32 cellular contexts compared by ENCODE assay signal in genomic region chr19:1975081-1975480, GRCh38. TPM values are rescaled to one million over a fixed set of nuclear protein-coding genes. Genes with fewer than 3 reads are reported as not detected.
DNase-seq lines count a peak whose midpoint lies in the region; ATAC-seq and TF ChIP-seq lines count a peak whose summit lies in the region.
"Had no signal": no experiment of that assay in that cellular context is flagged by ENCODE, and none has a peak within 500 bp of the region (broad histone marks: within the 10 kb centered on the region; RNA-seq: fewer than 3 reads in every experiment).

No MANE protein-coding gene starts in this region.

- no peak for DNase-seq in activated CD4-positive, alpha-beta T cell treated with anti-CD3 and anti-CD28 coated beads, Interleukin-2, amount 10 ng/mL, durations not matched to agents 7 days and 5 days
- DNase-seq in activated CD4-positive, alpha-beta T cell treated with anti-CD3 and anti-CD28 coated beads, Interleukin-2, amount 50 U/mL, for 1 hour: no peak
- DNase-seq in fibroblast of lung (ENCODE audit: low read depth in 2 of 2) (peak in 1 of 2 donors; percentile 77), mucosa of descending colon (no peak), uterus (peak; percentile 54 to 83), left cardiac atrium (no peak)
- no peak for DNase-seq in activated CD4-positive, alpha-beta T cell treated with anti-CD3 and anti-CD28 coated beads for 1 hour
- DNase-seq: activated CD4-positive, alpha-beta T cell treated with anti-CD3 and anti-CD28 coated beads, Interleukin-2, amount 10 ng/mL, durations not matched to agents 24 days and 14 days; activated naive CD4-positive, alpha-beta T cell; activated T-cell treated with anti-CD3 and anti-CD28 coated beads, Interleukin-2, amount 50 U/mL, for 4 hours; CD4-positive, alpha-beta T cell; DMS 273 treated with DMSO at 0.1 percent for 48 hours; effector CD4-positive, alpha-beta T cell; EL; gastrocnemius medialis; immature natural killer cell; naive thymus-derived CD4-positive, alpha-beta T cell; NCI-H1092 treated with DMSO at 0.1 percent for 48 hours; NCI-H187; NCI-H524 treated with DMSO at 0.1 percent for 48 hours; NK-92 treated with Interleukin-12 subunit alpha and Interleukin-12 subunit beta, amount 100 ng/mL, for 24 hours; SHP77 treated with DMSO at 0.1 percent for 48 hours; spleen; stimulated activated CD4-positive, alpha-beta T cell treated with anti-CD3 and anti-CD28 coated beads, Interleukin-4, amount 100 ng/mL, for 1 hour had no signal

- H3K27me3 ChIP-seq in fibroblast of lung (ENCODE audit: control insufficient read depth, insufficient read depth, low read length): no peaks in the 10 kb centered on the region
- H3K27me3 ChIP-seq in uterus: no peaks in the 10 kb centered on the region
- H3K27me3 ChIP-seq: adrenal gland, breast epithelium, gastrocnemius medialis, right atrium auricular region, spleen, suprapubic skin had no signal

- H3K4me2 ChIP-seq in fibroblast of lung (ENCODE audit: extremely low read depth, insufficient read depth, low read length): peak overlapping the region; percentile 40

- H3K4me3 Mint-ChIP-seq in activated CD4-positive, alpha-beta T cell treated with anti-CD3 and anti-CD28 coated beads, Interleukin-2, amount 10 ng/mL, durations not matched to agents 7 days and 5 days: no peak overlapping the region
- H3K4me3 Mint-ChIP-seq: activated CD4-positive, alpha-beta T cell treated with anti-CD3 and anti-CD28 coated beads, Interleukin-2, amount 10 ng/mL, durations not matched to agents 24 days and 14 days; activated T-cell treated with anti-CD3 and anti-CD28 coated beads, Interleukin-2, amount 50 U/mL, for 4 hours; CD4-positive, alpha-beta T cell; immature natural killer cell; mesothelial cell of epicardium had no signal

- POLR2A ChIA-PET in activated CD4-positive, alpha-beta T cell treated with anti-CD3 and anti-CD28 coated beads, Interleukin-2, amount 10 ng/mL, durations not matched to agents 7 days and 5 days (lab: Charles Lee): no interaction called here

- H3K79me2 ChIP-seq in fibroblast of lung (ENCODE audit: control insufficient read depth, insufficient read depth, low read length): peaks cover 17% of the 10 kb centered on the region

- peaks cover 3% of the 10 kb centered on the region for H3K4me1 Mint-ChIP-seq in activated CD4-positive, alpha-beta T cell treated with anti-CD3 and anti-CD28 coated beads, Interleukin-2, amount 10 ng/mL, durations not matched to agents 7 days and 5 days
- H3K4me1 Mint-ChIP-seq: mesothelial cell of epicardium had no signal

- H3K27me3 Mint-ChIP-seq in activated CD4-positive, alpha-beta T cell treated with anti-CD3 and anti-CD28 coated beads, Interleukin-2, amount 10 ng/mL, durations not matched to agents 7 days and 5 days: no peaks in the 10 kb centered on the region
- H3K27me3 Mint-ChIP-seq: activated CD4-positive, alpha-beta T cell treated with anti-CD3 and anti-CD28 coated beads, Interleukin-2, amount 10 ng/mL, durations not matched to agents 24 days and 14 days; CD4-positive, alpha-beta T cell; naive thymus-derived CD4-positive, alpha-beta T cell had no signal

- H3K9me3 ChIP-seq in fibroblast of lung (ENCODE audit: control insufficient read depth, insufficient read depth, low read depth, low read length) (no peaks in the 10 kb centered on the region), mucosa of descending colon (no peaks in the 10 kb centered on the region), uterus (no peaks in the 10 kb centered on the region)
- H3K9me3 ChIP-seq: adrenal gland, breast epithelium, gastrocnemius medialis, right atrium auricular region, spleen, suprapubic skin had no signal

- H3K27ac ChIP-seq in fibroblast of lung (ENCODE audit: insufficient read depth, low read length) (no peak overlapping the region), uterus (no peak overlapping the region)
- H3K27ac ChIP-seq: 22Rv1, breast epithelium, epithelial cell of prostate, gastrocnemius medialis, right atrium auricular region, spleen, suprapubic skin had no signal

- H3K36me3 Mint-ChIP-seq in activated CD4-positive, alpha-beta T cell treated with anti-CD3 and anti-CD28 coated beads, Interleukin-2, amount 10 ng/mL, durations not matched to agents 7 days and 5 days (ENCODE audit: low read depth): peaks cover 11% of the 10 kb centered on the region

- H3K4me1 ChIP-seq in fibroblast of lung (ENCODE audit: control insufficient read depth, extremely low read depth, insufficient read depth, low read length) (peaks cover 2% of the 10 kb centered on the region), mucosa of descending colon (ENCODE audit: low read depth) (no peaks in the 10 kb centered on the region), uterus (no peaks in the 10 kb centered on the region)
- H3K4me1 ChIP-seq: breast epithelium, gastrocnemius medialis, right atrium auricular region, suprapubic skin had no signal

- TF ChIP-seq POLR2A in uterus (IDR thresholded peaks at IDR 0.05): no peak

- CTCF ChIA-PET in activated CD4-positive, alpha-beta T cell treated with anti-CD3 and anti-CD28 coated beads, Interleukin-2, amount 10 ng/mL, durations not matched to agents 7 days and 5 days (lab: Charles Lee): interaction anchor here (0.6 kb wide), 2 partner anchors 45 to 207 kb away, joined by 3 read pairs; no protein-coding TSS in a partner anchor

- no peaks in the 10 kb centered on the region for H4K20me1 ChIP-seq in fibroblast of lung (ENCODE audit: control insufficient read depth, extremely low read depth, insufficient read depth, low read length)

- H3K27ac Mint-ChIP-seq in activated CD4-positive, alpha-beta T cell treated with anti-CD3 and anti-CD28 coated beads, Interleukin-2, amount 10 ng/mL, durations not matched to agents 7 days and 5 days: peak overlapping the region; percentile 25
- H3K27ac Mint-ChIP-seq: activated CD4-positive, alpha-beta T cell treated with anti-CD3 and anti-CD28 coated beads, Interleukin-2, amount 10 ng/mL, durations not matched to agents 24 days and 14 days; CD4-positive, alpha-beta T cell; immature natural killer cell; mesothelial cell of epicardium had no signal

- TF ChIP-seq CTCF in fibroblast of lung (conservative IDR thresholded peaks at IDR 0.05 in 1 of 2, IDR thresholded peaks at IDR 0.05 in 1 of 2; ENCODE audit: low read depth in 1 of 2, low read length in 2 of 2) (no peak), mucosa of descending colon (IDR thresholded peaks at IDR 0.05) (no peak), uterus (IDR thresholded peaks at IDR 0.05) (no peak)

- H2AFZ ChIP-seq in fibroblast of lung (ENCODE audit: low read length): no peak overlapping the region

- ATAC-seq in mucosa of descending colon (peak; percentile 29), GM19463 (IDR thresholded peaks at IDR 0.05; ENCODE audit: unreplicated experiment) (no peak), left cardiac atrium (no peak)
- ATAC-seq: activated T-cell treated with anti-CD3 and anti-CD28 coated beads, Interleukin-2, amount 50 U/mL, for 4 hours; gastrocnemius medialis; naive thymus-derived CD4-positive, alpha-beta T cell had no signal

- H3K36me3 ChIP-seq in fibroblast of lung (ENCODE audit: control insufficient read depth, insufficient read depth, low read length): peaks cover 8% of the 10 kb centered on the region
- no peaks in the 10 kb centered on the region for H3K36me3 ChIP-seq in mucosa of descending colon (ENCODE audit: low read depth)
- no peaks in the 10 kb centered on the region for H3K36me3 ChIP-seq in uterus

- intact Hi-C loops in mucosa of descending colon (cut with DNase I, micrococcal nuclease) (no loop called here), uterus (cut with DNase I; ENCODE audit: low total_unique reads) (no loop called here), left cardiac atrium (cut with DNase I) (no loop called here)

- H3K4me3 ChIP-seq in fibroblast of lung (replicated peaks in 1 of 4; ENCODE audit: control extremely low read depth in 1 of 4, insufficient read depth in 1 of 4, low read depth in 3 of 4, low read length in 4 of 4) (no peak overlapping the region), mucosa of descending colon (no peak overlapping the region), uterus (no peak overlapping the region)
- H3K4me3 ChIP-seq: adrenal gland, breast epithelium, gastrocnemius medialis, right atrium auricular region, spleen, suprapubic skin had no signal

- no peak overlapping the region for H3K9ac ChIP-seq in fibroblast of lung (ENCODE audit: insufficient read depth, low read length)

- H3K9me3 Mint-ChIP-seq in activated CD4-positive, alpha-beta T cell treated with anti-CD3 and anti-CD28 coated beads, Interleukin-2, amount 10 ng/mL, durations not matched to agents 7 days and 5 days: no peaks in the 10 kb centered on the region
- H3K9me3 Mint-ChIP-seq: activated CD4-positive, alpha-beta T cell treated with anti-CD3 and anti-CD28 coated beads, Interleukin-2, amount 10 ng/mL, durations not matched to agents 24 days and 14 days; activated T-cell treated with anti-CD3 and anti-CD28 coated beads, Interleukin-2, amount 50 U/mL, for 4 hours; CD4-positive, alpha-beta T cell; immature natural killer cell; mesothelial cell of epicardium; naive thymus-derived CD4-positive, alpha-beta T cell had no signal

RNA-seq across cellular contexts. Expression of gene CSNK1G2, which starts 34.1 kb away (rescaled TPM):
- total RNA-seq in activated CD4-positive, alpha-beta T cell treated with anti-CD3 and anti-CD28 coated beads, Interleukin-2, amount 10 ng/mL, durations not matched to agents 7 days and 5 days: 100 to 1,000 TPM; 112 to 119 TPM
- total RNA-seq in fibroblast of lung: 50.1 and 58.6 TPM in 2 replicates
- 21.2 and 22.5 TPM in 2 replicates for polyA plus RNA-seq in fibroblast of lung
- 43.9 and 45.2 TPM in 2 replicates for polyA plus RNA-seq in fibroblast of lung (2012)
- polyA minus RNA-seq in fibroblast of lung (ENCODE audit: low replicate concordance): 39.5 and 59.7 TPM in 2 replicates
- total RNA-seq in mucosa of descending colon: 10 to 100 TPM; 51.8 to 58.6 (median 56.7) TPM
- total RNA-seq in uterus: 10 to 100 TPM in 3 of 4 donors, 1 to 10 TPM in 1; 8.2 to 59.4 (median 46.7) TPM
- total RNA-seq in left cardiac atrium: 10 to 100 TPM; 28.0 to 34.6 TPM

RNA-seq across cellular contexts. Expression of gene BTBD2, which starts 40.4 kb away (rescaled TPM):
- total RNA-seq in activated CD4-positive, alpha-beta T cell treated with anti-CD3 and anti-CD28 coated beads, Interleukin-2, amount 10 ng/mL, durations not matched to agents 7 days and 5 days: 10 to 100 TPM; 61.3 to 66.3 TPM
- total RNA-seq in fibroblast of lung (54.7 and 70.2 TPM in 2 replicates), mucosa of descending colon (10 to 100 TPM; 66.0 to 82.3 (median 71.5) TPM), uterus (100 to 1,000 TPM in 1 of 4 donors, 10 to 100 TPM in 3; 48.2 to 105 (median 61.8) TPM), left cardiac atrium (10 to 100 TPM; 51.4 to 54.3 TPM)
- 14.0 and 19.1 TPM in 2 replicates for polyA plus RNA-seq in fibroblast of lung
- polyA plus RNA-seq in fibroblast of lung (2012): 63.7 and 82.3 TPM in 2 replicates
- polyA minus RNA-seq in fibroblast of lung (ENCODE audit: low replicate concordance): 105 and 111 TPM in 2 replicates

Comparison
In these comparisons a context has a peak if more than half of its experiments do, and no peak if none do; other contexts are left out.
1. DNase-seq: peak in uterus (2 of 2); none in activated CD4-positive, alpha-beta T cell treated with anti-CD3 and anti-CD28 coated beads, Interleukin-2, amount 10 ng/mL, durations not matched to agents 7 days and 5 days (single experiment), activated CD4-positive, alpha-beta T cell treated with anti-CD3 and anti-CD28 coated beads, Interleukin-2, amount 50 U/mL, for 1 hour (single experiment), mucosa of descending colon (0 of 3), activated CD4-positive, alpha-beta T cell treated with anti-CD3 and anti-CD28 coated beads for 1 hour (single experiment) and left cardiac atrium (single experiment).